Comparison of ENCODE assay signal across 1 cellular context in genomic region chr17:49845210-49845782, GRCh38.
TF ChIP-seq lines count a peak whose summit lies in the region.

No MANE protein-coding gene starts in this region.

TF ChIP-seq in IMR-90, 13 proteins besides CTCF, POLR2A, EP300 and RAD21 (continued from another document):
- TF ChIP-seq MAZ (IDR thresholded peaks at IDR 0.05; ENCODE audit: borderline replicate concordance, low read depth, low read length) (no peak), FOS (IDR thresholded peaks at IDR 0.05; ENCODE audit: low read depth, low read length) (no peak)
